In genomic region chr6:1612386-1612893, GRCh38 we compare ENCODE assay signal across 9 cellular contexts. TPM values are rescaled to one million over a fixed set of nuclear protein-coding genes. Genes with fewer than 3 reads are reported as not detected.
DNase-seq lines count a peak whose midpoint lies in the region; ATAC-seq and TF ChIP-seq lines count a peak whose summit lies in the region.
"Had no signal": no experiment of that assay in that cellular context is flagged by ENCODE, and none has a peak within 500 bp of the region (broad histone marks: within the 10 kb centered on the region; RNA-seq: fewer than 3 reads in every experiment).

No MANE protein-coding gene starts in this region.

- peak overlapping the region; percentile 87 to 99 (median 99) for H3K4me3 Mint-ChIP-seq in nephron

- no peak overlapping the region for H4K5ac ChIP-seq in IMR-90 (ENCODE audit: low read depth, low read length)

- H3K27ac ChIP-seq in AG04450 (ENCODE audit: low read depth, low read length) (no peak overlapping the region), IMR-90 (ENCODE audit: insufficient read depth, low read length) (peak overlapping the region; percentile 71), colonic mucosa (no peak overlapping the region)

- dilution Hi-C loops in IMR-90 (cut with HindIII; ENCODE audit: low sequenced_read_pairs, unreplicated experiment), result no loop called here

- H2BK15ac ChIP-seq in IMR-90 (ENCODE audit: low read depth, low read length), result peak overlapping the region; percentile 15; the same call in 1 of the 3 replicates

- H3K4ac ChIP-seq in IMR-90 (ENCODE audit: low read depth, low read length), result peak overlapping the region; percentile 51

- H2AK5ac ChIP-seq in IMR-90 (ENCODE audit: low read depth, low read length), result peak overlapping the region; percentile 31; the same call in 1 of the 2 replicates

- TF ChIP-seq RAD21 in IMR-90 (IDR thresholded peaks at IDR 0.05; ENCODE audit: low read length), result no peak

- peaks cover 21% of the 10 kb centered on the region for H3K36me3 Mint-ChIP-seq in nephron (ENCODE audit: low read depth)

- H3K36me3 ChIP-seq in IMR-90 (ENCODE audit: control insufficient read depth, insufficient read depth, low read length) (peaks cover 9% of the 10 kb centered on the region), colonic mucosa (no peaks in the 10 kb centered on the region)

- H2BK120ac ChIP-seq in IMR-90 (ENCODE audit: low read depth, low read length), result peak overlapping the region; percentile 20

- DNase-seq in AG04450 (ENCODE audit: low read depth, low spot score), result no peak
- DNase-seq in IMR-90, result no peak
- no peak for DNase-seq in colonic mucosa
- DNase-seq in stimulated activated naive CD4-positive, alpha-beta T cell treated with Interleukin-2 at 50 U/mL for 16 hours (lab: John Stamatoyannopoulos, UW), result no peak
- DNase-seq in NCI-H446 (lab: John Stamatoyannopoulos, UW), result no peak
- DNase-seq in D341Med (ENCODE audit: low spot score), result no peak
- DNase-seq: caudate nucleus had no signal

- peaks cover 45% of the 10 kb centered on the region for H3K4me1 Mint-ChIP-seq in nephron

- TF ChIP-seq CTCF in AG04450 (IDR thresholded peaks at IDR 0.05; ENCODE audit: low read depth, low read length) (no peak), IMR-90 (conservative IDR thresholded peaks at IDR 0.05; ENCODE audit: low read depth, low read length) (no peak), colonic mucosa (IDR thresholded peaks at IDR 0.05) (no peak), nephron (IDR thresholded peaks at IDR 0.05; ENCODE audit: unreplicated experiment in 3 of 3) (no peak)

- H3K27me3 ChIP-seq in AG04450 (ENCODE audit: control insufficient read depth, insufficient read depth, low read length) (peaks cover 21% of the 10 kb centered on the region), IMR-90 (ENCODE audit: control insufficient read depth, insufficient read depth, low read length) (peaks cover 11% of the 10 kb centered on the region; the same call in 1 of the 2 replicates), colonic mucosa (peaks cover 67% of the 10 kb centered on the region)

- TF ChIP-seq POLR2A in IMR-90 (IDR thresholded peaks at IDR 0.05; ENCODE audit: low read depth, low read length), result no peak

- no peak for ATAC-seq in IMR-90 (ENCODE audit: low read depth)
- ATAC-seq in HG02759 (IDR thresholded peaks at IDR 0.05; ENCODE audit: unreplicated experiment), result no peak

- peaks cover 16% of the 10 kb centered on the region for H4K20me1 ChIP-seq in IMR-90 (ENCODE audit: insufficient read depth, low read length)

- in situ Hi-C loops in IMR-90 (cut with MboI; ENCODE audit: low sequenced_read_pairs), result no loop called here

- peak overlapping the region; percentile 81 for H3K23ac ChIP-seq in IMR-90 (ENCODE audit: low read depth, low read length)

- no peak overlapping the region for H2AK9ac ChIP-seq in IMR-90 (replicated peaks; ENCODE audit: low read depth, low read length, poor library complexity)

- peaks cover 11% of the 10 kb centered on the region for H3K9me3 ChIP-seq in AG04450 (ENCODE audit: control insufficient read depth, insufficient read depth, low read length)
- H3K9me3 ChIP-seq in IMR-90 (ENCODE audit: control insufficient read depth, insufficient read depth, low read length), result peaks cover 7% of the 10 kb centered on the region; the same call in 1 of the 2 replicates
- H3K9me3 ChIP-seq in colonic mucosa, result no peaks in the 10 kb centered on the region

- CTCF ChIA-PET in AG04450 (lab: Charles Lee), result interaction anchor here (0.6 to 2.0 kb wide), 15 partner anchors 14 to 1022 kb away, joined by 3 to 11 read pairs (median 3); no protein-coding TSS in a partner anchor
- CTCF ChIA-PET in IMR-90 (lab: Yijun Ruan, JAX), result interaction anchor here (0.9 to 2.3 kb wide), 5 partner anchors 15 to 492 kb away, joined by 3 to 9 read pairs (median 4); no protein-coding TSS in a partner anchor

- no peak overlapping the region for H2AFZ ChIP-seq in IMR-90 (replicated peaks; ENCODE audit: low read length, poor library complexity)

- intact Hi-C loops in IMR-90 (cut with micrococcal nuclease) (loop anchor here (2.0 to 10.0 kb wide), 8 partner anchors 90 to 740 kb away; no protein-coding TSS in a partner anchor), colonic mucosa (cut with DNase I) (no loop called here)

- H3K9me1 ChIP-seq in IMR-90 (ENCODE audit: insufficient read depth, low read length), result no peaks in the 10 kb centered on the region

- no peak overlapping the region for H2BK20ac ChIP-seq in IMR-90 (ENCODE audit: low read depth, low read length)

- H3K14ac ChIP-seq in IMR-90 (replicated peaks; ENCODE audit: low read depth, low read length), result peak overlapping the region; percentile 75

- peak overlapping the region; percentile 93 for H3K18ac ChIP-seq in IMR-90 (ENCODE audit: low read depth, low read length)

- peak overlapping the region; percentile 24 to 73 for H4K8ac ChIP-seq in IMR-90 (ENCODE audit: low read depth in 2 of 2, low read length in 2 of 2)

- peak overlapping the region; percentile 98 for H2BK5ac ChIP-seq in IMR-90 (ENCODE audit: low read depth, low read length, poor library complexity, severe bottlenecking)

- no peaks in the 10 kb centered on the region for H3K9me3 Mint-ChIP-seq in nephron

- no peak overlapping the region for H4K91ac ChIP-seq in IMR-90 (ENCODE audit: insufficient read depth, low read depth, low read length)

- peak overlapping the region; percentile 75 for H3K4me3 ChIP-seq in AG04450 (ENCODE audit: low read depth, low read length)
- H3K4me3 ChIP-seq in IMR-90 (ENCODE audit: insufficient read depth, low read depth, low read length), result peak overlapping the region; percentile 85
- H3K4me3 ChIP-seq in colonic mucosa, result peak overlapping the region; percentile 31

- POLR2A ChIA-PET in AG04450 (lab: Yijun Ruan, JAX) (interaction anchor here (1.3 kb wide), 1 partner anchor 54 kb away, joined by 3 read pairs; no protein-coding TSS in a partner anchor), IMR-90 (lab: Charles Lee; ENCODE audit: unreplicated experiment) (no interaction called here)

- peaks cover 7 to 24% of the 10 kb centered on the region in 2 experiments for H3K79me1 ChIP-seq in IMR-90 (ENCODE audit: low read depth in 1 of 2, low read length in 2 of 2)

- peak overlapping the region; percentile 88 for H3K4me2 ChIP-seq in IMR-90 (ENCODE audit: low read depth, low read length)

- no CpG with 5 or more reads among the region's 8 CpGs for WGBS in IMR-90 (ENCODE audit: extremely low coverage in 2 of 2, insufficient read length in 1 of 2), 2 experiments

- peak overlapping the region; percentile 85; the same call in 1 of the 2 replicates for H3K56ac ChIP-seq in IMR-90 (ENCODE audit: extremely low read depth, insufficient read depth, low read length)

- H3K9ac ChIP-seq in IMR-90 (ENCODE audit: low read depth, low read length), result peak overlapping the region; percentile 100
- no peak overlapping the region for H3K9ac ChIP-seq in colonic mucosa (ENCODE audit: low read depth in 2 of 2, low read length in 2 of 2)

- peaks cover 4% of the 10 kb centered on the region for H3K4me1 ChIP-seq in IMR-90 (ENCODE audit: control insufficient read depth, insufficient read depth, low read length)
- H3K4me1 ChIP-seq in colonic mucosa, result peaks cover 10% of the 10 kb centered on the region

- H3K27me3 Mint-ChIP-seq in nephron (ENCODE audit: low read depth), result peaks cover 72% of the 10 kb centered on the region

- no TSS peak for BruUV-seq in IMR-90 (replicated peaks; lab: Mats Ljungman, UMichigan)

- H3K27ac Mint-ChIP-seq in nephron, result peak overlapping the region; percentile 94 to 100 (median 96)

TF ChIP-seq in IMR-90, 13 proteins besides CTCF, POLR2A, EP300 and RAD21:
- TF ChIP-seq ELK1 (IDR thresholded peaks at IDR 0.05; ENCODE audit: borderline replicate concordance, low read depth, low read length) (no peak), FOS (IDR thresholded peaks at IDR 0.05; ENCODE audit: low read depth, low read length) (no peak), NFE2L2 (IDR thresholded peaks at IDR 0.05; ENCODE audit: low read depth, low read length) (no peak), CHD1 (IDR thresholded peaks at IDR 0.05; ENCODE audit: low read depth, low read length) (no peak), MAFK (IDR thresholded peaks at IDR 0.05; ENCODE audit: low read depth, low read length) (no peak), RFX5 (IDR thresholded peaks at IDR 0.05; ENCODE audit: low read depth, low read length) (no peak)

RNA-seq across cellular contexts. Expression of gene FOXC1, which starts 2.7 kb away (rescaled TPM):
- polyA plus RNA-seq in AG04450 (2011; rRNA removed) (3.0 and 3.7 TPM in 2 replicates), IMR-90 (2012; rRNA removed) (4.0 and 4.7 TPM in 2 replicates)
- 2.5 and 2.8 TPM in 2 replicates for polyA minus RNA-seq in AG04450 (2011; rRNA and poly(A)+ RNA removed)
- total RNA-seq in IMR-90 (2012; rRNA removed) (1.3 and 1.9 TPM in 2 replicates), colonic mucosa (1 to 10 TPM in 1 of 2 donors, under 1 TPM in 1; 0.69 to 1.5 TPM)
- polyA plus RNA-seq in IMR-90 (2012; cell fraction: cytosol; rRNA removed), result 3.4 and 6.3 TPM in 2 replicates
- 6.5 and 7.2 TPM in 2 replicates for polyA plus RNA-seq in IMR-90 (2012; cell fraction: nucleus; rRNA removed; ENCODE audit: low replicate concordance)

Comparison
In these comparisons a context has a peak if more than half of its experiments do, and no peak if none do; other contexts are left out.
1. H3K4me3 ChIP-seq: peak in every context shown above with its lines; median percentile 85 in IMR-90; 75 in AG04450; 31 in colonic mucosa.